In the genomic region with DNA sequence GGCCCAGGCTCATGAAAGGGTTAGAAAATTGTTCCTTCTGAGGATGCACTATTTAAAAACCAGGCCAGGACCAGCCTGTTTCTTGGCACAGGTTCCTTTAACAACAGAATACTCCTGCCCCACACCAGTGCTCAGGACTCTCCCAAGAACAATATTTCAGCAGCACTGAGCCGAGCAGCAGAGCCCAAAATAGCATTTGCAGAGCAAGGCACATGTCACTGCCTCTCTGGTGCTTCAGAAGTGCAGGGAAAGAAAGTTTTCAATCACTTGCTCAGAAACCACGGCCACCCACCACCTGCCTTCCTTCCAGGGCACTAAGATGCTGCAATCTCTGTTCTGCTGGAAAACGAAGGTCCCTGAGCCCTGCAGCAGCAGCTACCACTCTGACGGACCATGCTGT, we compare ENCODE assay signal across 17 cellular contexts.
"Had no signal": no experiment of that assay in that cellular context is flagged by ENCODE, and none has a peak within 500 bp of the region (broad histone marks: within the 10 kb centered on the region; RNA-seq: fewer than 3 reads in every experiment).

No MANE protein-coding gene starts in this region.

- H3K36me3 ChIP-seq: SJCRH30 had no signal

- DNase-seq: activated CD4-positive, alpha-beta T cell treated with anti-CD3 and anti-CD28 coated beads, Interleukin-2, amount 10 ng/mL, durations not matched to agents 24 days and 14 days; activated CD8-positive, alpha-beta T cell treated with anti-CD3 and anti-CD28 coated beads for 36 hours; activated naive CD4-positive, alpha-beta T cell treated with anti-CD3 and anti-CD28 coated beads for 36 hours; activated naive CD8-positive, alpha-beta T cell treated with anti-CD3 and anti-CD28 coated beads, Interleukin-2, amount 50 U/mL, for 24 hours; activated T-cell treated with anti-CD3 and anti-CD28 coated beads, Interleukin-2, amount 50 U/mL, for 24 hours; gastrocnemius medialis; left cardiac atrium; lower lobe of right lung; nephron progenitor cell; right cardiac atrium; SJCRH30; stimulated activated CD4-positive, alpha-beta T cell treated with anti-CD3 and anti-CD28 coated beads, Interleukin-4, amount 100 ng/mL, for 4 hours; T1000 had no signal

- H3K27ac ChIP-seq: hepatocyte, lower lobe of right lung, SJCRH30, tibial nerve had no signal

- H3K9me3 ChIP-seq: gastrocnemius medialis, lower lobe of right lung, SJCRH30, tibial nerve had no signal

- ATAC-seq: activated CD8-positive, alpha-beta T cell treated with anti-CD3 and anti-CD28 coated beads for 36 hours; activated naive CD8-positive, alpha-beta T cell treated with anti-CD3 and anti-CD28 coated beads, Interleukin-2, amount 50 U/mL, for 24 hours; lower lobe of right lung; stimulated activated memory B cell treated with anti-CD40 and anti-IgM and Interleukin-4, amounts not matched to agents 10 μg/mL and 1 μg/mL and 100 μg/mL, for 72 hours had no signal

- H3K4me3 ChIP-seq: gastrocnemius medialis, hepatocyte, lower lobe of right lung, SJCRH30, smooth muscle cell, tibial nerve had no signal

- H3K4me1 ChIP-seq: lower lobe of right lung, SJCRH30 had no signal

- H3K27me3 ChIP-seq: gastrocnemius medialis, hepatocyte, SJCRH30, tibial nerve had no signal
